ENCODE assay signal across 27 cellular contexts in genomic region chr19:5285311-5285710, GRCh38.
"Had no signal": no experiment of that assay in that cellular context is flagged by ENCODE, and none has a peak within 500 bp of the region (broad histone marks: within the 10 kb centered on the region; RNA-seq: fewer than 3 reads in every experiment).

No MANE protein-coding gene starts in this region.

- H3K27ac Mint-ChIP-seq: activated CD4-positive, alpha-beta memory T cell treated with anti-CD3 and anti-CD28 coated beads for 36 hours; activated CD8-positive, alpha-beta memory T cell treated with anti-CD3 and anti-CD28 coated beads, Interleukin-2, amount 10 ng/mL, durations not matched to agents 7 days and 5 days; activated naive CD4-positive, alpha-beta T cell treated with anti-CD3 and anti-CD28 coated beads, Interleukin-2, amount 50 U/mL, for 24 hours; activated naive CD8-positive, alpha-beta T cell treated with anti-CD3 and anti-CD28 coated beads, Interleukin-2, amount 10 ng/mL, durations not matched to agents 7 days and 5 days; T-helper 1 cell treated with Interleukin-12 subunit alpha and Interleukin-12 subunit beta and Interleukin-4 antibody, amounts not matched to agents 30 μg/mL and 1 μg/mL, for 36 hours; T-helper 2 cell treated with Interferon-gamma antibody and Interleukin-4, amounts not matched to agents 5 μg/mL and 100 μg/mL, for 36 hours had no signal

- H3K4me2 ChIP-seq: PC-9 had no signal

- DNase-seq: activated CD4-positive, alpha-beta memory T cell treated with anti-CD3 and anti-CD28 coated beads for 36 hours; activated CD4-positive, alpha-beta T cell treated with anti-CD3 and anti-CD28 coated beads for 4 hours; activated CD4-positive, alpha-beta T cell treated with anti-CD3 and anti-CD28 coated beads, Interleukin-2, amount 50 U/mL, for 1 hour; activated CD8-positive, alpha-beta memory T cell treated with anti-CD3 and anti-CD28 coated beads for 24 hours; activated CD8-positive, alpha-beta memory T cell treated with anti-CD3 and anti-CD28 coated beads, Interleukin-2, amount 10 ng/mL, durations not matched to agents 7 days and 5 days; activated CD8-positive, alpha-beta memory T cell treated with anti-CD3 and anti-CD28 coated beads, Interleukin-2, amount 50 U/mL, for 48 hours; activated effector memory CD4-positive, alpha-beta T cell treated with Interleukin-2 at 50 U/mL for 16 hours; activated naive CD4-positive, alpha-beta T cell; activated naive CD8-positive, alpha-beta T cell treated with anti-CD3 and anti-CD28 coated beads, Interleukin-2, amount 10 ng/mL, durations not matched to agents 7 days and 5 days; activated T-cell treated with anti-CD3 and anti-CD28 coated beads, Interleukin-2, amount 50 U/mL, for 48 hours; amygdala; Kasumi-1; KBM-7; MG63; NCI-H1048; NCI-H1105 treated with DMSO at 0.1 percent for 48 hours; NCI-H1694; NCI-H2029; NCI-H345; NCI-H524 treated with DMSO at 0.1 percent for 48 hours; PC-9; Right ventricle myocardium superior had no signal

- H3K4me3 ChIP-seq: ascending aorta, MG63, PC-9 had no signal

- H3K4me3 Mint-ChIP-seq: activated CD4-positive, alpha-beta memory T cell treated with anti-CD3 and anti-CD28 coated beads for 36 hours; activated CD8-positive, alpha-beta memory T cell treated with anti-CD3 and anti-CD28 coated beads, Interleukin-2, amount 10 ng/mL, durations not matched to agents 7 days and 5 days; activated naive CD4-positive, alpha-beta T cell treated with anti-CD3 and anti-CD28 coated beads, Interleukin-2, amount 50 U/mL, for 24 hours; activated naive CD8-positive, alpha-beta T cell treated with anti-CD3 and anti-CD28 coated beads, Interleukin-2, amount 10 ng/mL, durations not matched to agents 7 days and 5 days; T-helper 1 cell treated with Interleukin-12 subunit alpha and Interleukin-12 subunit beta and Interleukin-4 antibody, amounts not matched to agents 30 μg/mL and 1 μg/mL, for 36 hours; T-helper 2 cell treated with Interferon-gamma antibody and Interleukin-4, amounts not matched to agents 5 μg/mL and 100 μg/mL, for 36 hours had no signal

- H3K9me3 ChIP-seq: ascending aorta, MG63 had no signal

- H3K27me3 Mint-ChIP-seq: activated CD8-positive, alpha-beta memory T cell treated with anti-CD3 and anti-CD28 coated beads, Interleukin-2, amount 10 ng/mL, durations not matched to agents 7 days and 5 days; activated naive CD4-positive, alpha-beta T cell treated with anti-CD3 and anti-CD28 coated beads, Interleukin-2, amount 50 U/mL, for 24 hours; activated naive CD8-positive, alpha-beta T cell treated with anti-CD3 and anti-CD28 coated beads, Interleukin-2, amount 10 ng/mL, durations not matched to agents 7 days and 5 days had no signal

- H3K36me3 ChIP-seq: MG63 had no signal

- H3K27ac ChIP-seq: ascending aorta, PC-9 had no signal

- H3K4me1 Mint-ChIP-seq: activated CD8-positive, alpha-beta memory T cell treated with anti-CD3 and anti-CD28 coated beads, Interleukin-2, amount 10 ng/mL, durations not matched to agents 7 days and 5 days; activated naive CD4-positive, alpha-beta T cell treated with anti-CD3 and anti-CD28 coated beads, Interleukin-2, amount 50 U/mL, for 24 hours had no signal

- H3K9me3 Mint-ChIP-seq: activated CD4-positive, alpha-beta memory T cell treated with anti-CD3 and anti-CD28 coated beads for 36 hours; activated naive CD4-positive, alpha-beta T cell treated with anti-CD3 and anti-CD28 coated beads, Interleukin-2, amount 50 U/mL, for 24 hours; T-helper 1 cell treated with Interleukin-12 subunit alpha and Interleukin-12 subunit beta and Interleukin-4 antibody, amounts not matched to agents 30 μg/mL and 1 μg/mL, for 36 hours; T-helper 2 cell treated with Interferon-gamma antibody and Interleukin-4, amounts not matched to agents 5 μg/mL and 100 μg/mL, for 36 hours had no signal

- H2AFZ ChIP-seq: PC-9 had no signal

- H3K36me3 Mint-ChIP-seq: activated CD4-positive, alpha-beta memory T cell treated with anti-CD3 and anti-CD28 coated beads for 36 hours; activated CD8-positive, alpha-beta memory T cell treated with anti-CD3 and anti-CD28 coated beads, Interleukin-2, amount 10 ng/mL, durations not matched to agents 7 days and 5 days; activated naive CD8-positive, alpha-beta T cell treated with anti-CD3 and anti-CD28 coated beads, Interleukin-2, amount 10 ng/mL, durations not matched to agents 7 days and 5 days had no signal

- ATAC-seq: activated CD4-positive, CD25-positive, alpha-beta regulatory T cell treated with anti-CD3 and anti-CD28 coated beads, Interleukin-2, amount 50 U/mL, for 24 hours; activated CD8-positive, alpha-beta memory T cell treated with anti-CD3 and anti-CD28 coated beads, Interleukin-2, amount 10 ng/mL, durations not matched to agents 7 days and 5 days had no signal

- H3K27me3 ChIP-seq: ascending aorta, MG63 had no signal
